In genomic region chr16:1613240-1613639, GRCh38 we compare ENCODE assay signal across 8 cellular contexts. TPM values are rescaled to one million over a fixed set of nuclear protein-coding genes. Genes with fewer than 3 reads are reported as not detected.
DNase-seq lines count a peak whose midpoint lies in the region; ATAC-seq, FAIRE-seq and TF ChIP-seq lines count a peak whose summit lies in the region.

No MANE protein-coding gene starts in this region.

- peak overlapping the region; percentile 94 for H3K4me3 Mint-ChIP-seq in activated T-helper 2 cell treated with anti-CD3 and anti-CD28 coated beads, Interferon-gamma antibody, Interleukin-2, Interleukin-4, amounts not matched to agents 10 μg/mL and 5 μg/mL and 100 μg/mL, durations not matched to agents 14 hours and 24 hours and 36 hours (ENCODE audit: low read depth)

- H3K4me3 ChIP-seq in BLaER1 treated with 17β-estradiol and CSF1 and Interleukin-3, amounts not matched to agents 10 nM and 100 nM, result peak overlapping the region; percentile 85 to 99 (median 97)
- H3K4me3 ChIP-seq in HUES48 (ENCODE audit: low read depth, low read length) (peak overlapping the region; percentile 82), kidney (ENCODE audit: low read length in 2 of 2) (peak overlapping the region; percentile 55 to 71), testis (peak overlapping the region; percentile 86 to 93)

- WGBS in testis, 2 donors, result 2% methylated on average over 6 to 19 of the region's 19 CpGs

- no peaks in the 10 kb centered on the region for H3K9me3 Mint-ChIP-seq in activated T-helper 2 cell treated with anti-CD3 and anti-CD28 coated beads, Interferon-gamma antibody, Interleukin-2, Interleukin-4, amounts not matched to agents 10 μg/mL and 5 μg/mL and 100 μg/mL, durations not matched to agents 14 hours and 24 hours and 36 hours

- DNase-seq in activated T-helper 2 cell treated with anti-CD3 and anti-CD28 coated beads, Interferon-gamma antibody, Interleukin-2, Interleukin-4, amounts not matched to agents 10 μg/mL and 5 μg/mL and 100 μg/mL, durations not matched to agents 14 hours and 24 hours and 36 hours (ENCODE audit: low spot score), result no peak
- DNase-seq in kidney (no peak), testis (peak; percentile 20), T-helper 9 cell (no peak), putamen (ENCODE audit: low spot score) (no peak)

- peak overlapping the region; percentile 29 for H3K27ac Mint-ChIP-seq in activated T-helper 2 cell treated with anti-CD3 and anti-CD28 coated beads, Interferon-gamma antibody, Interleukin-2, Interleukin-4, amounts not matched to agents 10 μg/mL and 5 μg/mL and 100 μg/mL, durations not matched to agents 14 hours and 24 hours and 36 hours

- peaks cover 25% of the 10 kb centered on the region for H3K4me1 Mint-ChIP-seq in activated T-helper 2 cell treated with anti-CD3 and anti-CD28 coated beads, Interferon-gamma antibody, Interleukin-2, Interleukin-4, amounts not matched to agents 10 μg/mL and 5 μg/mL and 100 μg/mL, durations not matched to agents 14 hours and 24 hours and 36 hours (ENCODE audit: low read depth)

- TF ChIP-seq CTCF in kidney (IDR thresholded peaks at IDR 0.05; ENCODE audit: borderline replicate concordance, extremely low read depth, insufficient read depth) (no peak), testis (IDR thresholded peaks at IDR 0.05) (no peak)

- H3K27me3 Mint-ChIP-seq in activated T-helper 2 cell treated with anti-CD3 and anti-CD28 coated beads, Interferon-gamma antibody, Interleukin-2, Interleukin-4, amounts not matched to agents 10 μg/mL and 5 μg/mL and 100 μg/mL, durations not matched to agents 14 hours and 24 hours and 36 hours (ENCODE audit: low read depth), result no peaks in the 10 kb centered on the region

- peaks cover 43 to 53% (median 48%) of the 10 kb centered on the region in 10 experiments for H3K4me1 ChIP-seq in BLaER1 treated with 17β-estradiol and CSF1 and Interleukin-3, amounts not matched to agents 10 nM and 100 nM
- H3K4me1 ChIP-seq in HUES48 (ENCODE audit: control insufficient read depth, insufficient read depth, low read length), result peaks cover 5% of the 10 kb centered on the region; the same call in 1 of the 2 replicates
- peaks cover 13 to 26% of the 10 kb centered on the region in 2 donors for H3K4me1 ChIP-seq in kidney (ENCODE audit: control insufficient read depth in 1 of 2, insufficient read depth in 1 of 2, low read depth in 1 of 2, low read length in 2 of 2)
- peaks cover 13% of the 10 kb centered on the region for H3K4me1 ChIP-seq in testis

- H3K36me3 ChIP-seq in BLaER1 treated with 17β-estradiol and CSF1 and Interleukin-3, amounts not matched to agents 10 nM and 100 nM, result peaks cover 17 to 35% (median 32%) of the 10 kb centered on the region in 11 experiments; a peak in 21 of 22 replicates
- H3K36me3 ChIP-seq in HUES48 (ENCODE audit: control insufficient read depth, insufficient read depth, low read length) (peaks cover 21% of the 10 kb centered on the region), kidney (ENCODE audit: control insufficient read depth in 1 of 2, insufficient read depth in 2 of 2, low read length in 2 of 2) (peaks cover 7 to 15% of the 10 kb centered on the region in 2 donors), testis (ENCODE audit: low read depth, missing control alignments) (no peaks in the 10 kb centered on the region)

- peak overlapping the region; percentile 90 to 100 (median 98) for H3K4me2 ChIP-seq in BLaER1 treated with 17β-estradiol and CSF1 and Interleukin-3, amounts not matched to agents 10 nM and 100 nM

- H3K9ac ChIP-seq in BLaER1 treated with 17β-estradiol and CSF1 and Interleukin-3, amounts not matched to agents 10 nM and 100 nM, result peak overlapping the region; percentile 83 to 96 (median 89)
- H3K9ac ChIP-seq in HUES48 (ENCODE audit: low read depth, low read length) (no peak overlapping the region), kidney (ENCODE audit: low read length in 2 of 2) (peak overlapping the region; percentile 58 to 64)

- H3K27ac ChIP-seq in BLaER1 treated with 17β-estradiol and CSF1 and Interleukin-3, amounts not matched to agents 10 nM and 100 nM, result peak overlapping the region in 9 of 11 experiments; percentile 46 to 80 (median 72); a peak in 14 of 22 replicates
- H3K27ac ChIP-seq in HUES48 (ENCODE audit: low read depth, low read length) (no peak overlapping the region), kidney (ENCODE audit: low read depth in 2 of 2, low read length in 2 of 2) (no peak overlapping the region), testis (peak overlapping the region; percentile 73 to 90)

- ATAC-seq in GM18511 (IDR thresholded peaks at IDR 0.05; ENCODE audit: unreplicated experiment), result no peak

- FAIRE-seq in kidney (lab: Jason Lieb, UNC), result no peak

- H3K27me3 ChIP-seq in BLaER1 treated with 17β-estradiol and CSF1 and Interleukin-3, amounts not matched to agents 10 nM and 100 nM, result peaks cover 30 to 43% (median 42%) of the 10 kb centered on the region in 11 experiments
- H3K27me3 ChIP-seq in HUES48 (ENCODE audit: control insufficient read depth, insufficient read depth, low read length), result peaks cover 12% of the 10 kb centered on the region
- H3K27me3 ChIP-seq in testis, result no peaks in the 10 kb centered on the region

- H3K36me3 Mint-ChIP-seq in activated T-helper 2 cell treated with anti-CD3 and anti-CD28 coated beads, Interferon-gamma antibody, Interleukin-2, Interleukin-4, amounts not matched to agents 10 μg/mL and 5 μg/mL and 100 μg/mL, durations not matched to agents 14 hours and 24 hours and 36 hours (ENCODE audit: low read depth), result peaks cover 24% of the 10 kb centered on the region

- no peak for TF ChIP-seq POLR2A in testis (IDR thresholded peaks at IDR 0.05)

- H3K9me3 ChIP-seq in BLaER1 treated with 17β-estradiol and CSF1 and Interleukin-3, amounts not matched to agents 10 nM and 100 nM (replicated peaks in 1 of 11), result peaks cover 0 to 8% (median 0%) of the 10 kb centered on the region in 11 experiments; a peak in 4 of 22 replicates
- no peaks in the 10 kb centered on the region for H3K9me3 ChIP-seq in HUES48 (ENCODE audit: control insufficient read depth, insufficient read depth, low read length)
- no peaks in the 10 kb centered on the region for H3K9me3 ChIP-seq in kidney (ENCODE audit: control insufficient read depth in 1 of 2, low read length in 2 of 2)
- H3K9me3 ChIP-seq in testis, result no peaks in the 10 kb centered on the region

- peaks cover 30 to 54% (median 51%) of the 10 kb centered on the region in 11 experiments; a peak in 21 of 22 replicates for H4K20me1 ChIP-seq in BLaER1 treated with 17β-estradiol and CSF1 and Interleukin-3, amounts not matched to agents 10 nM and 100 nM

- intact Hi-C loops in activated T-helper 2 cell treated with anti-CD3 and anti-CD28 coated beads, Interferon-gamma antibody, Interleukin-2, Interleukin-4, amounts not matched to agents 10 μg/mL and 5 μg/mL and 100 μg/mL, durations not matched to agents 14 hours and 24 hours and 36 hours (cut with micrococcal nuclease), result loop anchor here (2.0 to 10.0 kb wide), 7 partner anchors 66 to 968 kb away; partner anchors contain the start of genes EME2, GNPTG, JPT2 and MAPK8IP3
- intact Hi-C loops in kidney (cut with DNase I), result no loop called here
- intact Hi-C loops in testis (cut with DNase I; ENCODE audit: low total_unique reads), result loop anchor here (5.0 to 10.0 kb wide), 2 partner anchors 78 to 121 kb away; partner anchors contain the start of genes TELO2 and TMEM204

RNA-seq across cellular contexts. Expression of gene CRAMP1, which starts 1.1 kb away (rescaled TPM):
- 33.6 and 34.3 TPM in 2 replicates for total RNA-seq in activated T-helper 2 cell treated with anti-CD3 and anti-CD28 coated beads, Interferon-gamma antibody, Interleukin-2, Interleukin-4, amounts not matched to agents 10 μg/mL and 5 μg/mL and 100 μg/mL, durations not matched to agents 14 hours and 24 hours and 36 hours
- 20.0 TPM for total RNA-seq in kidney
- 2.9 TPM for polyA plus RNA-seq in kidney (ENCODE audit: insufficient read depth, low read depth, low replicate concordance)
- total RNA-seq in testis, result 10 to 100 TPM; 54.8 to 65.1 TPM
- 54.1 TPM for polyA plus RNA-seq in testis (ENCODE audit: insufficient read depth, low read depth, low replicate concordance)

RNA-seq across cellular contexts. Expression of gene IFT140, which starts 1.4 kb away (rescaled TPM):
- 8.4 and 10.7 TPM in 2 replicates for total RNA-seq in activated T-helper 2 cell treated with anti-CD3 and anti-CD28 coated beads, Interferon-gamma antibody, Interleukin-2, Interleukin-4, amounts not matched to agents 10 μg/mL and 5 μg/mL and 100 μg/mL, durations not matched to agents 14 hours and 24 hours and 36 hours
- 38.0 TPM for total RNA-seq in kidney
- 13.5 TPM for polyA plus RNA-seq in kidney (ENCODE audit: insufficient read depth, low read depth, low replicate concordance)
- 10 to 100 TPM; 57.4 to 74.0 TPM for total RNA-seq in testis
- 113 TPM for polyA plus RNA-seq in testis (ENCODE audit: insufficient read depth, low read depth, low replicate concordance)

Comparison
In these comparisons a context has a peak if more than half of its experiments do, and no peak if none do; other contexts are left out.
1. H3K27ac ChIP-seq: peak in BLaER1 treated with 17β-estradiol and CSF1 and Interleukin-3, amounts not matched to agents 10 nM and 100 nM (9 of 11) and testis (2 of 2); none in HUES48 (single experiment) and kidney (0 of 2).
2. Peak in every context shown above with its lines, with median percentiles within 50 percentile points of each other: H3K4me3 ChIP-seq.